Comparison of ENCODE assay signal across 1 cellular context in the genomic region with DNA sequence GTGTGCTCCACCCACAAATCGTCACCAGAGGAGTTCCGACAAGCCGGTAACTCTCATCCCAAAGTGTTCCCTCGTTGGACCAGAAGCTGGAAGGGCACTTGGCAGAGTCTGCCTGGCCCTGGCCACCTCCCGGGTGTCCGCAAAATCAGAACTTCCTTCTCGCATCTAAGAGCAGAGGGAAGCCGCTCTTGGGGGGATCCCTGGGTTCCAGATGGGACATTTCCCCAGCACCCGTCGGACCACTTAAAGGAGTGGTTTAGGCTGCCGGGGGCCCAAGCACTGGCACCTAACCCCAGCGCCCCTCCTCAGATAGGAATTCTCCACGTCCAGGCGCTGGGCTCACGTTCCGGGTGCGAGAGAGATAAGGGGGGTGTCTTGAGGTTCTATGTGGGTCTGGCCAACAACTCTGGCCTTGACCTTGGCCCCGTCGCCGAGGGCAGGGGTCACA.
A peak's percentile ranks its signal among the peaks of the same experiment; 100 is the strongest.
TF ChIP-seq lines count a peak whose summit lies in the region.

No MANE protein-coding gene starts in this region.

TF ChIP-seq in HepG2, 621 proteins besides CTCF, POLR2A, EP300 and RAD21 (continues in another document):
- TF ChIP-seq MTF2 (CRISPR knock-in tag; IDR thresholded peaks at IDR 0.05; ENCODE audit: borderline replicate concordance) (no peak), ZMYM2 (CRISPR knock-in tag; IDR thresholded peaks at IDR 0.05) (0 out of 2 replicates have a peak, but pooled peaks have one; percentile 38), IKZF1 (IDR thresholded peaks at IDR 0.05) (no peak), ELF4 (CRISPR knock-in tag; IDR thresholded peaks at IDR 0.05; ENCODE audit: borderline replicate concordance) (peak; percentile 36; the same call in 1 of the 2 replicates), HOXA9 (CRISPR knock-in tag; IDR thresholded peaks at IDR 0.05; ENCODE audit: borderline replicate concordance) (no peak), SP4 (CRISPR knock-in tag; IDR thresholded peaks at IDR 0.05) (no peak), ZNF619 (CRISPR knock-in tag; IDR thresholded peaks at IDR 0.05) (0 out of 2 replicates have a peak, but pooled peaks have one; percentile 2), RELA (CRISPR knock-in tag; IDR thresholded peaks at IDR 0.05) (no peak), ZNF510 (CRISPR knock-in tag; IDR thresholded peaks at IDR 0.05; ENCODE audit: low read depth) (no peak), ISL2 (CRISPR knock-in tag; IDR thresholded peaks at IDR 0.05) (no peak), AKAP8 (CRISPR knock-in tag; IDR thresholded peaks at IDR 0.05) (no peak), ZNF839 (CRISPR knock-in tag; IDR thresholded peaks at IDR 0.05; ENCODE audit: borderline replicate concordance) (no peak), PAF1 (CRISPR knock-in tag; IDR thresholded peaks at IDR 0.05) (no peak), ZBTB7B (CRISPR knock-in tag; IDR thresholded peaks at IDR 0.05) (no peak), HDAC1 (CRISPR knock-in tag; IDR thresholded peaks at IDR 0.05) (no peak), ZNF383 (CRISPR knock-in tag; IDR thresholded peaks at IDR 0.05; ENCODE audit: borderline replicate concordance) (no peak), ZNF138 (CRISPR knock-in tag; IDR thresholded peaks at IDR 0.05; ENCODE audit: low read depth) (0 out of 2 replicates have a peak, but pooled peaks have one; percentile 25), NCOR1 (IDR thresholded peaks at IDR 0.05; ENCODE audit: borderline replicate concordance, low read length) (peak; percentile 38; the same call in 1 of the 2 replicates), TCF12 (IDR thresholded peaks at IDR 0.05) (no peak), TCF12 (CRISPR knock-in tag; IDR thresholded peaks at IDR 0.05) (0 out of 2 replicates have a peak, but pooled peaks have one; percentile 32), POLR2AphosphoS5 (IDR thresholded peaks at IDR 0.05; ENCODE audit: low read depth, low read length) (no peak), ZNF746 (CRISPR knock-in tag; IDR thresholded peaks at IDR 0.05) (no peak), PHF5A (CRISPR knock-in tag; IDR thresholded peaks at IDR 0.05; ENCODE audit: low read depth, unreplicated experiment) (no peak), NAIF1 (CRISPR knock-in tag; IDR thresholded peaks at IDR 0.05; ENCODE audit: borderline replicate concordance) (peak; percentile 21; the same call in 1 of the 2 replicates), NR1H2 (CRISPR knock-in tag; IDR thresholded peaks at IDR 0.05; ENCODE audit: borderline replicate concordance, low read depth) (no peak), MYNN (CRISPR knock-in tag; IDR thresholded peaks at IDR 0.05; ENCODE audit: low read depth) (no peak), ZC3H4 (CRISPR knock-in tag; IDR thresholded peaks at IDR 0.05; ENCODE audit: borderline replicate concordance) (peak; percentile 33), TBX2 (CRISPR knock-in tag; IDR thresholded peaks at IDR 0.05; ENCODE audit: borderline replicate concordance) (peak; percentile 46; the same call in 1 of the 2 replicates), NFE2L2 (IDR thresholded peaks at IDR 0.05; ENCODE audit: low read length) (no peak), ZNF615 (CRISPR knock-in tag; IDR thresholded peaks at IDR 0.05; ENCODE audit: borderline replicate concordance) (0 out of 2 replicates have a peak, but pooled peaks have one; percentile 82), MTA1 (CRISPR knock-in tag; IDR thresholded peaks at IDR 0.05; ENCODE audit: borderline replicate concordance) (0 out of 2 replicates have a peak, but pooled peaks have one; percentile 29), FOXA1 (IDR thresholded peaks at IDR 0.05) (no peak), FOXA1 (CRISPR knock-in tag; IDR thresholded peaks at IDR 0.05) (no peak), FOXC1 (CRISPR knock-in tag; IDR thresholded peaks at IDR 0.05; ENCODE audit: borderline replicate concordance) (no peak), KDM1A (CRISPR knock-in tag; IDR thresholded peaks at IDR 0.05) (no peak), ZNF468 (CRISPR knock-in tag; IDR thresholded peaks at IDR 0.05) (no peak), NR2F1 (CRISPR knock-in tag; IDR thresholded peaks at IDR 0.05) (0 out of 4 replicates have a peak, but pooled peaks of 1 of the 2 experiments have one; percentile 89), ZNF274 (CRISPR knock-in tag; IDR thresholded peaks at IDR 0.05) (no peak), ZNF530 (CRISPR knock-in tag; IDR thresholded peaks at IDR 0.05; ENCODE audit: low read depth) (no peak), ZFP36L1 (CRISPR knock-in tag; IDR thresholded peaks at IDR 0.05) (0 out of 2 replicates have a peak, but pooled peaks have one; percentile 2), ZNF7 (CRISPR knock-in tag; IDR thresholded peaks at IDR 0.05) (0 out of 2 replicates have a peak, but pooled peaks have one; percentile 6)
- TF ChIP-seq, protein P1, sequence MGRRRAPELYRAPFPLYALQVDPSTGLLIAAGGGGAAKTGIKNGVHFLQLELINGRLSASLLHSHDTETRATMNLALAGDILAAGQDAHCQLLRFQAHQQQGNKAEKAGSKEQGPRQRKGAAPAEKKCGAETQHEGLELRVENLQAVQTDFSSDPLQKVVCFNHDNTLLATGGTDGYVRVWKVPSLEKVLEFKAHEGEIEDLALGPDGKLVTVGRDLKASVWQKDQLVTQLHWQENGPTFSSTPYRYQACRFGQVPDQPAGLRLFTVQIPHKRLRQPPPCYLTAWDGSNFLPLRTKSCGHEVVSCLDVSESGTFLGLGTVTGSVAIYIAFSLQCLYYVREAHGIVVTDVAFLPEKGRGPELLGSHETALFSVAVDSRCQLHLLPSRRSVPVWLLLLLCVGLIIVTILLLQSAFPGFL (CRISPR knock-in tag; IDR thresholded peaks at IDR 0.05): 0 out of 2 replicates have a peak, but pooled peaks have one; percentile 40
- TF ChIP-seq, protein P2, sequence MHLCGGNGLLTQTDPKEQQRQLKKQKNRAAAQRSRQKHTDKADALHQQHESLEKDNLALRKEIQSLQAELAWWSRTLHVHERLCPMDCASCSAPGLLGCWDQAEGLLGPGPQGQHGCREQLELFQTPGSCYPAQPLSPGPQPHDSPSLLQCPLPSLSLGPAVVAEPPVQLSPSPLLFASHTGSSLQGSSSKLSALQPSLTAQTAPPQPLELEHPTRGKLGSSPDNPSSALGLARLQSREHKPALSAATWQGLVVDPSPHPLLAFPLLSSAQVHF (CRISPR knock-in tag; IDR thresholded peaks at IDR 0.05): no peak
- TF ChIP-seq, protein P3, sequence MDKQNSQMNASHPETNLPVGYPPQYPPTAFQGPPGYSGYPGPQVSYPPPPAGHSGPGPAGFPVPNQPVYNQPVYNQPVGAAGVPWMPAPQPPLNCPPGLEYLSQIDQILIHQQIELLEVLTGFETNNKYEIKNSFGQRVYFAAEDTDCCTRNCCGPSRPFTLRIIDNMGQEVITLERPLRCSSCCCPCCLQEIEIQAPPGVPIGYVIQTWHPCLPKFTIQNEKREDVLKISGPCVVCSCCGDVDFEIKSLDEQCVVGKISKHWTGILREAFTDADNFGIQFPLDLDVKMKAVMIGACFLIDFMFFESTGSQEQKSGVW (CRISPR knock-in tag; IDR thresholded peaks at IDR 0.05; ENCODE audit: borderline replicate concordance): no peak
- TF ChIP-seq, protein P4, sequence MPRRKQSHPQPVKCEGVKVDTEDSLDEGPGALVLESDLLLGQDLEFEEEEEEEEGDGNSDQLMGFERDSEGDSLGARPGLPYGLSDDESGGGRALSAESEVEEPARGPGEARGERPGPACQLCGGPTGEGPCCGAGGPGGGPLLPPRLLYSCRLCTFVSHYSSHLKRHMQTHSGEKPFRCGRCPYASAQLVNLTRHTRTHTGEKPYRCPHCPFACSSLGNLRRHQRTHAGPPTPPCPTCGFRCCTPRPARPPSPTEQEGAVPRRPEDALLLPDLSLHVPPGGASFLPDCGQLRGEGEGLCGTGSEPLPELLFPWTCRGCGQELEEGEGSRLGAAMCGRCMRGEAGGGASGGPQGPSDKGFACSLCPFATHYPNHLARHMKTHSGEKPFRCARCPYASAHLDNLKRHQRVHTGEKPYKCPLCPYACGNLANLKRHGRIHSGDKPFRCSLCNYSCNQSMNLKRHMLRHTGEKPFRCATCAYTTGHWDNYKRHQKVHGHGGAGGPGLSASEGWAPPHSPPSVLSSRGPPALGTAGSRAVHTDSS (CRISPR knock-in tag; conservative IDR thresholded peaks at IDR 0.05): no peak
- TF ChIP-seq, protein P5, sequence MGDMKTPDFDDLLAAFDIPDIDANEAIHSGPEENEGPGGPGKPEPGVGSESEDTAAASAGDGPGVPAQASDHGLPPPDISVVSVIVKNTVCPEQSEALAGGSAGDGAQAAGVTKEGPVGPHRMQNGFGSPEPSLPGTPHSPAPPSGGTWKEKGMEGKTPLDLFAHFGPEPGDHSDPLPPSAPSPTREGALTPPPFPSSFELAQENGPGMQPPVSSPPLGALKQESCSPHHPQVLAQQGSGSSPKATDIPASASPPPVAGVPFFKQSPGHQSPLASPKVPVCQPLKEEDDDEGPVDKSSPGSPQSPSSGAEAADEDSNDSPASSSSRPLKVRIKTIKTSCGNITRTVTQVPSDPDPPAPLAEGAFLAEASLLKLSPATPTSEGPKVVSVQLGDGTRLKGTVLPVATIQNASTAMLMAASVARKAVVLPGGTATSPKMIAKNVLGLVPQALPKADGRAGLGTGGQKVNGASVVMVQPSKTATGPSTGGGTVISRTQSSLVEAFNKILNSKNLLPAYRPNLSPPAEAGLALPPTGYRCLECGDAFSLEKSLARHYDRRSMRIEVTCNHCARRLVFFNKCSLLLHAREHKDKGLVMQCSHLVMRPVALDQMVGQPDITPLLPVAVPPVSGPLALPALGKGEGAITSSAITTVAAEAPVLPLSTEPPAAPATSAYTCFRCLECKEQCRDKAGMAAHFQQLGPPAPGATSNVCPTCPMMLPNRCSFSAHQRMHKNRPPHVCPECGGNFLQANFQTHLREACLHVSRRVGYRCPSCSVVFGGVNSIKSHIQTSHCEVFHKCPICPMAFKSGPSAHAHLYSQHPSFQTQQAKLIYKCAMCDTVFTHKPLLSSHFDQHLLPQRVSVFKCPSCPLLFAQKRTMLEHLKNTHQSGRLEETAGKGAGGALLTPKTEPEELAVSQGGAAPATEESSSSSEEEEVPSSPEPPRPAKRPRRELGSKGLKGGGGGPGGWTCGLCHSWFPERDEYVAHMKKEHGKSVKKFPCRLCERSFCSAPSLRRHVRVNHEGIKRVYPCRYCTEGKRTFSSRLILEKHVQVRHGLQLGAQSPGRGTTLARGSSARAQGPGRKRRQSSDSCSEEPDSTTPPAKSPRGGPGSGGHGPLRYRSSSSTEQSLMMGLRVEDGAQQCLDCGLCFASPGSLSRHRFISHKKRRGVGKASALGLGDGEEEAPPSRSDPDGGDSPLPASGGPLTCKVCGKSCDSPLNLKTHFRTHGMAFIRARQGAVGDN (CRISPR knock-in tag; IDR thresholded peaks at IDR 0.05): no peak
- TF ChIP-seq, protein P6, sequence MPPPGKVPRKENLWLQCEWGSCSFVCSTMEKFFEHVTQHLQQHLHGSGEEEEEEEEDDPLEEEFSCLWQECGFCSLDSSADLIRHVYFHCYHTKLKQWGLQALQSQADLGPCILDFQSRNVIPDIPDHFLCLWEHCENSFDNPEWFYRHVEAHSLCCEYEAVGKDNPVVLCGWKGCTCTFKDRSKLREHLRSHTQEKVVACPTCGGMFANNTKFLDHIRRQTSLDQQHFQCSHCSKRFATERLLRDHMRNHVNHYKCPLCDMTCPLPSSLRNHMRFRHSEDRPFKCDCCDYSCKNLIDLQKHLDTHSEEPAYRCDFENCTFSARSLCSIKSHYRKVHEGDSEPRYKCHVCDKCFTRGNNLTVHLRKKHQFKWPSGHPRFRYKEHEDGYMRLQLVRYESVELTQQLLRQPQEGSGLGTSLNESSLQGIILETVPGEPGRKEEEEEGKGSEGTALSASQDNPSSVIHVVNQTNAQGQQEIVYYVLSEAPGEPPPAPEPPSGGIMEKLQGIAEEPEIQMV (CRISPR knock-in tag; IDR thresholded peaks at IDR 0.05; ENCODE audit: low read depth): no peak
- TF ChIP-seq, protein P7, sequence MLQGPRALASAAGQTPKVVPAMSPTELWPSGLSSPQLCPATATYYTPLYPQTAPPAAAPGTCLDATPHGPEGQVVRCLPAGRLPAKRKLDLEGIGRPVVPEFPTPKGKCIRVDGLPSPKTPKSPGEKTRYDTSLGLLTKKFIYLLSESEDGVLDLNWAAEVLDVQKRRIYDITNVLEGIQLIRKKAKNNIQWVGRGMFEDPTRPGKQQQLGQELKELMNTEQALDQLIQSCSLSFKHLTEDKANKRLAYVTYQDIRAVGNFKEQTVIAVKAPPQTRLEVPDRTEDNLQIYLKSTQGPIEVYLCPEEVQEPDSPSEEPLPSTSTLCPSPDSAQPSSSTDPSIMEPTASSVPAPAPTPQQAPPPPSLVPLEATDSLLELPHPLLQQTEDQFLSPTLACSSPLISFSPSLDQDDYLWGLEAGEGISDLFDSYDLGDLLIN (CRISPR knock-in tag; IDR thresholded peaks at IDR 0.05; ENCODE audit: borderline replicate concordance): no peak
- TF ChIP-seq, protein P8, sequence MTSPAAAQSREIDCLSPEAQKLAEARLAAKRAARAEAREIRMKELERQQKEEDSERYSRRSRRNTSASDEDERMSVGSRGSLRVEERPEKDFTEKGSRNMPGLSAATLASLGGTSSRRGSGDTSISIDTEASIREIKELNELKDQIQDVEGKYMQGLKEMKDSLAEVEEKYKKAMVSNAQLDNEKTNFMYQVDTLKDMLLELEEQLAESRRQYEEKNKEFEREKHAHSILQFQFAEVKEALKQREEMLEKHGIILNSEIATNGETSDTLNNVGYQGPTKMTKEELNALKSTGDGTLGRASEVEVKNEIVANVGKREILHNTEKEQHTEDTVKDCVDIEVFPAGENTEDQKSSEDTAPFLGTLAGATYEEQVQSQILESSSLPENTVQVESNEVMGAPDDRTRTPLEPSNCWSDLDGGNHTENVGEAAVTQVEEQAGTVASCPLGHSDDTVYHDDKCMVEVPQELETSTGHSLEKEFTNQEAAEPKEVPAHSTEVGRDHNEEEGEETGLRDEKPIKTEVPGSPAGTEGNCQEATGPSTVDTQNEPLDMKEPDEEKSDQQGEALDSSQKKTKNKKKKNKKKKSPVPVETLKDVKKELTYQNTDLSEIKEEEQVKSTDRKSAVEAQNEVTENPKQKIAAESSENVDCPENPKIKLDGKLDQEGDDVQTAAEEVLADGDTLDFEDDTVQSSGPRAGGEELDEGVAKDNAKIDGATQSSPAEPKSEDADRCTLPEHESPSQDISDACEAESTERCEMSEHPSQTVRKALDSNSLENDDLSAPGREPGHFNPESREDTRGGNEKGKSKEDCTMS (CRISPR knock-in tag; conservative IDR thresholded peaks at IDR 0.05): no peak
- TF ChIP-seq, protein P9, sequence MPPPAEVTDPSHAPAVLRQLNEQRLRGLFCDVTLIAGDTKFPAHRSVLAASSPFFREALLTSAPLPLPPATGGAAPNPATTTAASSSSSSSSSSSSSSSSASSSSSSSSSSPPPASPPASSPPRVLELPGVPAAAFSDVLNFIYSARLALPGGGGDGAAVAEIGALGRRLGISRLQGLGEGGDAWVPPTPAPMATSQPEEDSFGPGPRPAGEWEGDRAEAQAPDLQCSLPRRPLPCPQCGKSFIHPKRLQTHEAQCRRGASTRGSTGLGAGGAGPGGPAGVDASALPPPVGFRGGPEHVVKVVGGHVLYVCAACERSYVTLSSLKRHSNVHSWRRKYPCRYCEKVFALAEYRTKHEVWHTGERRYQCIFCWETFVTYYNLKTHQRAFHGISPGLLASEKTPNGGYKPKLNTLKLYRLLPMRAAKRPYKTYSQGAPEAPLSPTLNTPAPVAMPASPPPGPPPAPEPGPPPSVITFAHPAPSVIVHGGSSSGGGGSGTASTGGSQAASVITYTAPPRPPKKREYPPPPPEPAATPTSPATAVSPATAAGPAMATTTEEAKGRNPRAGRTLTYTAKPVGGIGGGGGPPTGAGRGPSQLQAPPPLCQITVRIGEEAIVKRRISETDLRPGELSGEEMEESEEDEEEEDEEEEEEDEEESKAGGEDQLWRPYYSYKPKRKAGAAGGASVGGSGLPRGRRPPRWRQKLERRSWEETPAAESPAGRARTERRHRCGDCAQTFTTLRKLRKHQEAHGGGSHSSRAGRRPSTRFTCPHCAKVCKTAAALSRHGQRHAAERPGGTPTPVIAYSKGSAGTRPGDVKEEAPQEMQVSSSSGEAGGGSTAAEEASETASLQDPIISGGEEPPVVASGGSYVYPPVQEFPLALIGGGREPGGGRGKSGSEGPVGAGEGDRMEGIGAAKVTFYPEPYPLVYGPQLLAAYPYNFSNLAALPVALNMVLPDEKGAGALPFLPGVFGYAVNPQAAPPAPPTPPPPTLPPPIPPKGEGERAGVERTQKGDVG (CRISPR knock-in tag; IDR thresholded peaks at IDR 0.05; ENCODE audit: borderline replicate concordance): peak; percentile 73; the same call in 1 of the 2 replicates
